13 cellular contexts compared by ENCODE assay signal in genomic region chr3:113832477-113833164, GRCh38. TPM values are rescaled to one million over a fixed set of nuclear protein-coding genes. Genes with fewer than 3 reads are reported as not detected.
DNase-seq lines count a peak whose midpoint lies in the region; ATAC-seq, FAIRE-seq and TF ChIP-seq lines count a peak whose summit lies in the region.
"Had no signal": no experiment of that assay in that cellular context is flagged by ENCODE, and none has a peak within 500 bp of the region (broad histone marks: within the 10 kb centered on the region; RNA-seq: fewer than 3 reads in every experiment).

No MANE protein-coding gene starts in this region.

- H3K4me3 ChIP-seq in lower lobe of right lung, result no peak overlapping the region
- H3K4me3 ChIP-seq: thoracic aorta had no signal

- intact Hi-C loops in lower lobe of right lung (cut with DNase I), result loop anchor here (10.0 kb wide), 1 partner anchor 72 kb away; no protein-coding TSS in a partner anchor

- H3K27me3 ChIP-seq in lower lobe of right lung (ENCODE audit: low read depth), result no peaks in the 10 kb centered on the region

- TF ChIP-seq POLR2A in GM12891 (IDR thresholded peaks at IDR 0.05; ENCODE audit: low read depth, low read length), result no peak

- H3K4me1 ChIP-seq in lower lobe of right lung, result peaks cover 8% of the 10 kb centered on the region

- no peak for DNase-seq in GM12891 (ENCODE audit: insufficient read length, low spot score)
- peak; percentile 52 for DNase-seq in astrocyte of the hippocampus (ENCODE audit: low read depth, low spot score)
- no peak for DNase-seq in lower lobe of right lung
- DNase-seq in NK-92 treated with Interleukin-12 subunit alpha and Interleukin-12 subunit beta, amount 100 ng/mL, for 24 hours (lab: John Stamatoyannopoulos, UW), result no peak
- DNase-seq in pons (ENCODE audit: low spot score), result no peak
- DNase-seq in DMS153 treated with DMSO at 0.1 percent for 48 hours (lab: John Stamatoyannopoulos, UW; ENCODE audit: unreplicated experiment), result no peak
- DNase-seq: effector CD4-positive, alpha-beta T cell; NCI-H1105; stimulated activated CD4-positive, alpha-beta T cell treated with anti-CD3 and anti-CD28 coated beads, Interleukin-1b, Interleukin-23, amount 100 ng/mL, for 48 hours had no signal

- TF ChIP-seq CTCF in lower lobe of right lung (IDR thresholded peaks at IDR 0.05), result no peak

- peak; percentile 47 for FAIRE-seq in GM12891 (lab: Jason Lieb, UNC)

- H3K9me3 ChIP-seq in lower lobe of right lung, result no peaks in the 10 kb centered on the region
- H3K9me3 ChIP-seq: thoracic aorta had no signal

- H3K36me3 ChIP-seq in lower lobe of right lung, result no peaks in the 10 kb centered on the region
- H3K36me3 ChIP-seq: thoracic aorta had no signal

- no peak overlapping the region for H3K27ac ChIP-seq in lower lobe of right lung
- H3K27ac ChIP-seq: C4-2B, thoracic aorta had no signal

- ATAC-seq in GM19455 (IDR thresholded peaks at IDR 0.05; ENCODE audit: unreplicated experiment) (peak; percentile 43), HG03342 (IDR thresholded peaks at IDR 0.05; ENCODE audit: unreplicated experiment) (peak; percentile 33), lower lobe of right lung (no peak)

TF ChIP-seq in GM12891, 5 proteins besides CTCF, POLR2A, EP300 and RAD21:
- TF ChIP-seq TAF1 (IDR thresholded peaks at IDR 0.05; ENCODE audit: low read depth, low read length) (no peak), SPI1 (IDR thresholded peaks at IDR 0.05; ENCODE audit: low read depth, low read length) (peak; percentile 52)

RNA-seq across cellular contexts. Expression of gene GRAMD1C, which starts 6.0 kb away (rescaled TPM):
- 1.8 TPM for polyA plus RNA-seq in GM12891 (2012; ENCODE audit: low read depth, missing spikeins)
- 9.2 TPM for total RNA-seq in lower lobe of right lung

Comparison
In these comparisons a context has a peak if more than half of its experiments do, and no peak if none do; other contexts are left out.
1. ATAC-seq: peak in GM19455 (single experiment) and HG03342 (single experiment); none in lower lobe of right lung (0 of 2).